In the genomic region with DNA sequence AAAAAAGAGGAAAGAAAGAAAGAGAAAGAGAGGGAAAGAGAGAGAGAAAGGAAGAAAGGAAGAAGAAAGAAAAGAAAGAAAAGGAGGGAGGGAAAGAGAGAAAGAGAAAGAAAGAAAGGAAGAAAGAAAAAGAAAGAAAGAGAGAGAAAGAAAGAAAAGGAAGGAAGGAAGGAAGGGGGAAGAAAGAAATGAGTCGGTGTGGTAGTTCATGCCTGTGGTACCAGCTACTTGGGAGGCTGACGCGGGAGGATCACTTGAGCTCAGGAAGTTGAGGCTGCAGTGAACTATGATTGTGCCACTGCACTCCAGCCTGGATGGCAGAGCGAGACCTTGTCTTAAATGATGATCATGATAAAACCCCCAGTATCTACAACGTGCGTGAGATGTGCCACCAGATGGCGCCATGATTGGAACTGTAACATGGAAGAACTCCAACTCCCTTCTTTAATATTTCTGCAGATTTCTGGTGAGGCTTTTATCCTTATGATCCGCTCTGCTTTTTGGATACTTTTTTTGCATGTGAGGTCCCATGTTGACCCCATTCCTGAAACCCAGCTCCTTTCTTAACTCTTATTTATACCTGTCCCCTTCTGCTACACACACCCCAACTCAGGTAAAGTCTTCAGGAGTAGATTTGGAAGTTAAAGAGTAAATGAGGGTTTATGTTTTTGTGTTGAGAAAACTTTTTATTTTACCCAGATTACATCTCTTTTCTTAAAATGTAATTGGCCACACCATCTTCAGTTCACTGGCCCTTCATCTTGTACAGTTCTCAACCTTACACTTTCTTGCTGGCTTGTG, we compare ENCODE assay signal across 8 cellular contexts.
DNase-seq lines count a peak whose midpoint lies in the region; ATAC-seq and TF ChIP-seq lines count a peak whose summit lies in the region.

No MANE protein-coding gene starts in this region.

- in situ Hi-C loops in astrocyte of the cerebellum (cut with HindIII; ENCODE audit: low sequenced_read_pairs) = no loop called here

- DNase-seq in NCI-H1694 (lab: John Stamatoyannopoulos, UW) = peak; percentile 91
- DNase-seq in T-helper 9 cell = peak; percentile 59
- DNase-seq in astrocyte of the cerebellum (ENCODE audit: low read depth) = peak; percentile 41
- DNase-seq in iPS DF 4.7 (ENCODE audit: extremely low read depth, low spot score) = peak; percentile 60
- DNase-seq in stimulated activated CD4-positive, alpha-beta T cell treated with anti-CD3 and anti-CD28 coated beads, Interleukin-12 subunit alpha, Interleukin-12 subunit beta, amount 100 ng/mL, for 4 hours = peak; percentile 65

- peak; percentile 47 for ATAC-seq in GM18519 (IDR thresholded peaks at IDR 0.05; ENCODE audit: low FRiP score, unreplicated experiment)
- no peak for ATAC-seq in GM21515 (IDR thresholded peaks at IDR 0.05; ENCODE audit: unreplicated experiment)

- no peaks in the 10 kb centered on the region for H3K79me2 ChIP-seq in ACC112 (ENCODE audit: control insufficient read depth, insufficient read depth, low read length, unreplicated experiment)

- no peaks in the 10 kb centered on the region for H3K27me3 ChIP-seq in ACC112 (ENCODE audit: insufficient read depth, low read length)

- H3K4me3 ChIP-seq in ACC112 (ENCODE audit: low read depth, low read length) = no peak overlapping the region
- no peak overlapping the region for H3K4me3 ChIP-seq in astrocyte of the cerebellum (ENCODE audit: low read depth, low read length)

- peak overlapping the region; percentile 1 for H2AFZ ChIP-seq in ACC112 (ENCODE audit: low read length, unreplicated experiment)

- peak; percentile 71 for TF ChIP-seq CTCF in astrocyte of the cerebellum (IDR thresholded peaks at IDR 0.05; ENCODE audit: low read depth, low read length, missing control alignments)

- no peaks in the 10 kb centered on the region for H3K4me1 ChIP-seq in ACC112 (ENCODE audit: control insufficient read depth, insufficient read depth, low read length, unreplicated experiment)

- H3K27ac ChIP-seq in ACC112 (ENCODE audit: low read depth, low read length) = no peak overlapping the region

- no peaks in the 10 kb centered on the region for H3K36me3 ChIP-seq in ACC112 (ENCODE audit: insufficient read depth, low read length)

Comparison
In these comparisons a context has a peak if more than half of its experiments do, and no peak if none do; other contexts are left out.
1. DNase-seq: peak in every context shown above with its lines; median percentile 91 in NCI-H1694; 65 in stimulated activated CD4-positive, alpha-beta T cell treated with anti-CD3 and anti-CD28 coated beads, Interleukin-12 subunit alpha, Interleukin-12 subunit beta, amount 100 ng/mL, for 4 hours; 60 in iPS DF 4.7; 59 in T-helper 9 cell; 41 in astrocyte of the cerebellum.